ENCODE assay signal across 1 cellular context in the genomic region with DNA sequence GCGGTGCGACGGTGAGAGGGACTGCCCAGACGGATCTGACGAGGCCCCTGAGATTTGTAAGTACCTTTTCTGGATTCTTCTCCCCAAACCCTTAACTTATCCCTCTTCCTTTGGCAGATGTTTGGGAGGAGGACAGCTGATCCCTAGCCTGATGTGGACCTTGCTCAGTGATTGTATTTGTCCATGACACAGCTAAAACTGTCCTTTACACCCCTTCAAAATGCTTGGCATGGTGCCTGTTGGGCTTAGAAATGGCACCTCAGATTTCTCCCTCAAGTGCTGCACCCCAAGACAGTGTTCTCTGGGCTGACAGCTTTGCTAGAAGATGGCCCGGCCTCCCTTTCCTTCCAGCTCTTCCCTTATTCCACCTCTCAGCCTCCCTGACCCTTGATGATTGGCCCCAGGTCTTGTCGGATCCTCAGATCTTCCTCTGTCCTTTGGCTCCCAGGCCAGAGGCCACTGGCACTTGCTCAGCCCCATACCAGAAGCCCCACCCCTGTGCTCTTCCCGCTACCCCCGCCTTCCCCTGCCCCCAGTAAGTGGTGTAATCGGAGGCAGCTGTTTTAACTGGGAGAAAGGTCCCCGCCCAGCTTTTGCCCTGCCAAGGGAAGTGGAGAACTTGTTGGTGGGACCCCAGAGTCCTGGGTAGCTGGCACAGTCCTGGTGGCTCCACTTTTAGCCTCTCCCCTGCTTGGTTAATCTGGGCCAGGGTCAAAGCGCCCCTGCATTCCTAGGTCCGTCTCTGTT.
TF ChIP-seq lines count a peak whose summit lies in the region.

No MANE protein-coding gene starts in this region.

TF ChIP-seq in GM23338, 12 proteins besides CTCF, POLR2A, EP300 and RAD21:
- TF ChIP-seq JUNB (IDR thresholded peaks at IDR 0.05; ENCODE audit: unreplicated experiment) (no peak), STAT1 (IDR thresholded peaks at IDR 0.05; ENCODE audit: unreplicated experiment) (no peak), NANOG (IDR thresholded peaks at IDR 0.05; ENCODE audit: borderline replicate concordance) (no peak), EZH2phosphoT487 (IDR thresholded peaks at IDR 0.05; ENCODE audit: unreplicated experiment) (no peak), ETS1 (IDR thresholded peaks at IDR 0.05) (no peak), EZH2 (IDR thresholded peaks at IDR 0.05; ENCODE audit: low read depth, unreplicated experiment) (no peak), ZNF114 (CRISPR knock-in tag; IDR thresholded peaks at IDR 0.05) (no peak), CREB1 (CRISPR knock-in tag; IDR thresholded peaks at IDR 0.05; ENCODE audit: low read depth) (no peak), REST (IDR thresholded peaks at IDR 0.05; ENCODE audit: unreplicated experiment) (no peak), ZNF331 (CRISPR knock-in tag; IDR thresholded peaks at IDR 0.05; ENCODE audit: low read depth) (no peak), POLR2AphosphoS5 (IDR thresholded peaks at IDR 0.05; ENCODE audit: low read depth) (no peak)
- TF ChIP-seq, protein P1, sequence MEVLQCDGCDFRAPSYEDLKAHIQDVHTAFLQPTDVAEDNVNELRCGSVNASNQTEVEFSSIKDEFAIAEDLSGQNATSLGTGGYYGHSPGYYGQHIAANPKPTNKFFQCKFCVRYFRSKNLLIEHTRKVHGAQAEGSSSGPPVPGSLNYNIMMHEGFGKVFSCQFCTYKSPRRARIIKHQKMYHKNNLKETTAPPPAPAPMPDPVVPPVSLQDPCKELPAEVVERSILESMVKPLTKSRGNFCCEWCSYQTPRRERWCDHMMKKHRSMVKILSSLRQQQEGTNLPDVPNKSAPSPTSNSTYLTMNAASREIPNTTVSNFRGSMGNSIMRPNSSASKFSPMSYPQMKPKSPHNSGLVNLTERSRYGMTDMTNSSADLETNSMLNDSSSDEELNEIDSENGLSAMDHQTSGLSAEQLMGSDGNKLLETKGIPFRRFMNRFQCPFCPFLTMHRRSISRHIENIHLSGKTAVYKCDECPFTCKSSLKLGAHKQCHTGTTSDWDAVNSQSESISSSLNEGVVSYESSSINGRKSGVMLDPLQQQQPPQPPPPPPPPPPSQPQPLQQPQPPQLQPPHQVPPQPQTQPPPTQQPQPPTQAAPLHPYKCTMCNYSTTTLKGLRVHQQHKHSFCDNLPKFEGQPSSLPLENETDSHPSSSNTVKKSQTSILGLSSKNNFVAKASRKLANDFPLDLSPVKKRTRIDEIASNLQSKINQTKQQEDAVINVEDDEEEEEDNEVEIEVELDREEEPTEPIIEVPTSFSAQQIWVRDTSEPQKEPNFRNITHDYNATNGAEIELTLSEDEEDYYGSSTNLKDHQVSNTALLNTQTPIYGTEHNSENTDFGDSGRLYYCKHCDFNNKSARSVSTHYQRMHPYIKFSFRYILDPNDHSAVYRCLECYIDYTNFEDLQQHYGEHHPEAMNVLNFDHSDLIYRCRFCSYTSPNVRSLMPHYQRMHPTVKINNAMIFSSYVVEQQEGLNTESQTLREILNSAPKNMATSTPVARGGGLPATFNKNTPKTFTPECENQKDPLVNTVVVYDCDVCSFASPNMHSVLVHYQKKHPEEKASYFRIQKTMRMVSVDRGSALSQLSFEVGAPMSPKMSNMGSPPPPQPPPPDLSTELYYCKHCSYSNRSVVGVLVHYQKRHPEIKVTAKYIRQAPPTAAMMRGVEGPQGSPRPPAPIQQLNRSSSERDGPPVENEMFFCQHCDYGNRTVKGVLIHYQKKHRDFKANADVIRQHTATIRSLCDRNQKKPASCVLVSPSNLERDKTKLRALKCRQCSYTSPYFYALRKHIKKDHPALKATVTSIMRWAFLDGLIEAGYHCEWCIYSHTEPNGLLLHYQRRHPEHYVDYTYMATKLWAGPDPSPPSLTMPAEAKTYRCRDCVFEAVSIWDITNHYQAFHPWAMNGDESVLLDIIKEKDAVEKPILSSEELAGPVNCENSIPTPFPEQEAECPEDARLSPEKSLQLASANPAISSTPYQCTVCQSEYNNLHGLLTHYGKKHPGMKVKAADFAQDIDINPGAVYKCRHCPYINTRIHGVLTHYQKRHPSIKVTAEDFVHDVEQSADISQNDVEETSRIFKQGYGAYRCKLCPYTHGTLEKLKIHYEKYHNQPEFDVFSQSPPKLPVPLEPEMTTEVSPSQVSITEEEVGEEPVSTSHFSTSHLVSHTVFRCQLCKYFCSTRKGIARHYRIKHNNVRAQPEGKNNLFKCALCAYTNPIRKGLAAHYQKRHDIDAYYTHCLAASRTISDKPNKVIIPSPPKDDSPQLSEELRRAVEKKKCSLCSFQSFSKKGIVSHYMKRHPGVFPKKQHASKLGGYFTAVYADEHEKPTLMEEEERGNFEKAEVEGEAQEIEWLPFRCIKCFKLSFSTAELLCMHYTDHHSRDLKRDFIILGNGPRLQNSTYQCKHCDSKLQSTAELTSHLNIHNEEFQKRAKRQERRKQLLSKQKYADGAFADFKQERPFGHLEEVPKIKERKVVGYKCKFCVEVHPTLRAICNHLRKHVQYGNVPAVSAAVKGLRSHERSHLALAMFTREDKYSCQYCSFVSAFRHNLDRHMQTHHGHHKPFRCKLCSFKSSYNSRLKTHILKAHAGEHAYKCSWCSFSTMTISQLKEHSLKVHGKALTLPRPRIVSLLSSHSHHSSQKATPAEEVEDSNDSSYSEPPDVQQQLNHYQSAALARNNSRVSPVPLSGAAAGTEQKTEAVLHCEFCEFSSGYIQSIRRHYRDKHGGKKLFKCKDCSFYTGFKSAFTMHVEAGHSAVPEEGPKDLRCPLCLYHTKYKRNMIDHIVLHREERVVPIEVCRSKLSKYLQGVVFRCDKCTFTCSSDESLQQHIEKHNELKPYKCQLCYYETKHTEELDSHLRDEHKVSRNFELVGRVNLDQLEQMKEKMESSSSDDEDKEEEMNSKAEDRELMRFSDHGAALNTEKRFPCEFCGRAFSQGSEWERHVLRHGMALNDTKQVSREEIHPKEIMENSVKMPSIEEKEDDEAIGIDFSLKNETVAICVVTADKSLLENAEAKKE (CRISPR knock-in tag; IDR thresholded peaks at IDR 0.05) = no peak
